In the genomic region with DNA sequence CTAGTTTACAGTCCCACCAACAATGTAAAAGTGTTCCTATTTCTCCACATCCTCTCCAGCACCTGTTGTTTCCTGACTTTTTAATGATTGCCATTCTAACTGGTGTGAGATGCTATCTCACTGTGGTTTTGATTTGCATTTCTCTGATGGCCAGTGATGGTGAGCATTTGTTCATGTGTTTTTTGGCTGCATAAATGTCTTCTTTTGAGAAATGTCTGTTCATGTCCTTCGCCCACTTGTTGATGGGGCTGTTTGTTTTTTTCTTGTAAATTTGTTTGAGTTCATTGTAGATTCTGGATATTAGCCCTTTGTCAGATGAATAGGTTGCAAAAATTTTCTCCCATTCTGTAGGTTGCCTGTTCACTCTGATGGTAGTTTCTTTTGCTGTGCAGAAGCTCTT, we compare ENCODE assay signal across 2 cellular contexts. TPM values are rescaled to one million over a fixed set of nuclear protein-coding genes. Genes with fewer than 3 reads are reported as not detected.
DNase-seq lines count a peak whose midpoint lies in the region; FAIRE-seq and TF ChIP-seq lines count a peak whose summit lies in the region.
"Not testable (repeated sequence)": the region's sequence is repeated elsewhere in the genome, so short reads cannot be mapped to it uniquely, and the experiment has no call there.

No MANE protein-coding gene starts in this region.

- not testable (repeated sequence) for H3K4me1 ChIP-seq in HEK293 (ENCODE audit: control insufficient read depth, insufficient read depth, low read length); astrocyte (ENCODE audit: insufficient read depth, low read length)

- not testable (repeated sequence) for H3K4me3 Mint-ChIP-seq in astrocyte (ENCODE audit: unreplicated experiment)

- CTCF ChIA-PET in HEK293 (lab: Yijun Ruan, JAX) = not testable (repeated sequence)

- not testable (repeated sequence) for H3K27me3 Mint-ChIP-seq in astrocyte (ENCODE audit: low read depth, unreplicated experiment)

- H4K20me1 ChIP-seq in astrocyte (ENCODE audit: insufficient read depth, low read length) = not testable (repeated sequence)

- H3K4me3 ChIP-seq in HEK293 (ENCODE audit: low read depth, low read length); astrocyte (ENCODE audit: insufficient read depth, low read depth, low read length): not testable (repeated sequence)

- not testable (repeated sequence) for H3K79me2 ChIP-seq in astrocyte (ENCODE audit: insufficient read depth, low read length)

- not testable (repeated sequence) for DNase-seq in astrocyte (ENCODE audit: low read depth)

- not testable (repeated sequence) for H3K9me3 ChIP-seq in HEK293 (ENCODE audit: control insufficient read depth, insufficient read depth, low read depth, low read length); astrocyte (ENCODE audit: insufficient read depth, low read depth, low read length)

- not testable (repeated sequence) for H3K9ac ChIP-seq in astrocyte (ENCODE audit: low read length)

- not testable (repeated sequence) for H3K27ac ChIP-seq in HEK293 (ENCODE audit: extremely low read depth, low read depth, low read length); astrocyte (ENCODE audit: low read depth, low read length)

- H3K4me1 Mint-ChIP-seq in astrocyte (ENCODE audit: low read depth, unreplicated experiment) = not testable (repeated sequence)

- not testable (repeated sequence) for H3K4me2 ChIP-seq in astrocyte (ENCODE audit: low read length)

- not testable (repeated sequence) for H3K27me3 ChIP-seq in astrocyte (ENCODE audit: insufficient read depth, low read length)

- H3K9me3 Mint-ChIP-seq in astrocyte (ENCODE audit: unreplicated experiment) = not testable (repeated sequence)

- not testable (repeated sequence) for TF ChIP-seq CTCF in HEK293 (tag by site-specific recombination; IDR thresholded peaks at IDR 0.05); astrocyte (IDR thresholded peaks at IDR 0.05; ENCODE audit: insufficient read depth, low read depth, low read length)

- H3K36me3 Mint-ChIP-seq in astrocyte (ENCODE audit: low read depth, unreplicated experiment) = peaks cover 15% of the 10 kb centered on the region

- H2AFZ ChIP-seq in astrocyte (ENCODE audit: low read depth, low read length) = not testable (repeated sequence)

- H3K27ac Mint-ChIP-seq in astrocyte (ENCODE audit: unreplicated experiment) = peak overlapping the region; percentile 47

- POLR2A ChIA-PET in HEK293 (lab: Yijun Ruan, JAX) = not testable (repeated sequence)

- peaks cover 16% of the 10 kb centered on the region in 2 experiments; a peak in 2 of 3 replicates for H3K36me3 ChIP-seq in HEK293 (ENCODE audit: control insufficient read depth in 2 of 2, insufficient read depth in 1 of 2, low read length in 2 of 2)
- not testable (repeated sequence) for H3K36me3 ChIP-seq in astrocyte (ENCODE audit: insufficient read depth, low read length)

- not testable (repeated sequence) for FAIRE-seq in astrocyte (lab: Jason Lieb, UNC)

TF ChIP-seq in HEK293, 187 proteins besides CTCF, POLR2A, EP300 and RAD21:
- peak; percentile 85 for TF ChIP-seq SCRT2 (tag by site-specific recombination; IDR thresholded peaks at IDR 0.05)
- TF ChIP-seq SCRT1 (tag by site-specific recombination; IDR thresholded peaks at IDR 0.05; ENCODE audit: borderline replicate concordance) = peak; percentile 76; the same call in 1 of the 2 replicates

RNA-seq across cellular contexts. Expression of a gene that starts 53.4 kb away (rescaled TPM):
- total RNA-seq in astrocyte = 17.5 and 18.6 TPM in 2 replicates

RNA-seq across cellular contexts. Expression of a gene that starts 54.1 kb away (rescaled TPM):
- total RNA-seq in astrocyte = 24.0 and 27.3 TPM in 2 replicates
